In the genomic region with DNA sequence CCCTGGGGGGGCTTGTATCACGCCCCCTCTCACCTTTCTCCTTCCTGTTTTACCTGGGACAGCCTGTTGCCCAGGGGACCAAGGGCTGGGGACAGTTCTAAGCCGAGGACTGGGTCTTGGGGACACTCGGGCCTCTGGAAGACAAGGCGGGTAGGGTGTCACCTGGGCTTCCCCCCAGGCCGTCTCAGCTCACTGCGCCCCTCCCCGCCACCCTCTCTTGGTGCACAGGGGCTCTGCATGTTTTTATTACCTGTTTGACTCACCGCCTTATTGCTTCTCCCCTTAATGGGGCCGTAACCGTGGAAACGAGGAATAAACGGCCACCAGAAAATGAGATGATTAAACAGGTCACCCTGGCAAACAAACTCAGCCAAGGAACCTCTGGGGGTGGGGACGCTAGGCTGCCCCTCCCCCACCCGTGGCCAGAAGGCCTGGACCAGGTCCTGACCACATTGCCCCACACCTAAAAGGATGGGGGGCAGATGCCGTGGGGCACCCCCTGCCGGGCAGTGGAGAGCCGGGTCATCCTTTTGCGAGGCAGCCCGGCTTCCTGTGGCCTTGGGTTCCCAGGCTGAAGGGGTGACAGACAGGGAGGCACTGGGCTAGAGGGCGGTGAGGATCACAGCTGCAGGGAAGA, we compare ENCODE assay signal across 10 cellular contexts.
DNase-seq lines count a peak whose midpoint lies in the region; ATAC-seq and TF ChIP-seq lines count a peak whose summit lies in the region.
"Had no signal": no experiment of that assay in that cellular context is flagged by ENCODE, and none has a peak within 500 bp of the region (broad histone marks: within the 10 kb centered on the region; RNA-seq: fewer than 3 reads in every experiment).

No MANE protein-coding gene starts in this region.

- no peaks in the 10 kb centered on the region for H3K9me3 ChIP-seq in prostate gland

- H3K27me3 ChIP-seq in prostate gland (replicated peaks; ENCODE audit: insufficient read depth), result no peaks in the 10 kb centered on the region

- no peaks in the 10 kb centered on the region for H3K36me3 ChIP-seq in prostate gland

- TF ChIP-seq CTCF in prostate gland (IDR thresholded peaks at IDR 0.05), result no peak

- peak overlapping the region; percentile 91 to 96 for H3K27ac ChIP-seq in prostate gland

- TF ChIP-seq POLR2A in prostate gland (IDR thresholded peaks at IDR 0.05), result no peak

- H3K4me3 ChIP-seq in prostate gland, result no peak overlapping the region

- peaks cover 90% of the 10 kb centered on the region for H3K4me1 ChIP-seq in prostate gland (replicated peaks)

- ATAC-seq in left ventricle myocardium superior, result peak; percentile 1
- ATAC-seq in GM21447 (IDR thresholded peaks at IDR 0.05; ENCODE audit: unreplicated experiment), result no peak
- ATAC-seq in sciatic nerve, result no peak

- WGBS in prostate gland, result 44% methylated on average over 20 of the region's 20 CpGs

- intact Hi-C loops in left ventricle myocardium superior (cut with micrococcal nuclease) (no loop called here), prostate gland (cut with DNase I) (no loop called here), sciatic nerve (cut with DNase I) (no loop called here)

- peak; percentile 68 for DNase-seq in DMS153 treated with DMSO at 0.1 percent for 48 hours (lab: John Stamatoyannopoulos, UW; ENCODE audit: unreplicated experiment)
- peak; percentile 69 for DNase-seq in NCI-H748 treated with DMSO at 0.1 percent for 48 hours (lab: John Stamatoyannopoulos, UW)
- no peak for DNase-seq in left ventricle myocardium superior
- DNase-seq in prostate gland (ENCODE audit: low spot score), result no peak
- no peak for DNase-seq in NCI-H187 treated with DMSO at 0.1 percent for 48 hours (lab: John Stamatoyannopoulos, UW)
- no peak for DNase-seq in T-helper 2 cell
- no peak for DNase-seq in sciatic nerve (ENCODE audit: low spot score)
- DNase-seq: NCI-H187, T-helper 1 cell had no signal

Comparison
In these comparisons a context has a peak if more than half of its experiments do, and no peak if none do; other contexts are left out.
1. DNase-seq: peak in DMS153 treated with DMSO at 0.1 percent for 48 hours (single experiment) and NCI-H748 treated with DMSO at 0.1 percent for 48 hours (single experiment); none in left ventricle myocardium superior (single experiment), prostate gland (single experiment), NCI-H187 treated with DMSO at 0.1 percent for 48 hours (single experiment), T-helper 2 cell (0 of 5) and sciatic nerve (single experiment).